ENCODE assay signal across 8 cellular contexts in the genomic region with DNA sequence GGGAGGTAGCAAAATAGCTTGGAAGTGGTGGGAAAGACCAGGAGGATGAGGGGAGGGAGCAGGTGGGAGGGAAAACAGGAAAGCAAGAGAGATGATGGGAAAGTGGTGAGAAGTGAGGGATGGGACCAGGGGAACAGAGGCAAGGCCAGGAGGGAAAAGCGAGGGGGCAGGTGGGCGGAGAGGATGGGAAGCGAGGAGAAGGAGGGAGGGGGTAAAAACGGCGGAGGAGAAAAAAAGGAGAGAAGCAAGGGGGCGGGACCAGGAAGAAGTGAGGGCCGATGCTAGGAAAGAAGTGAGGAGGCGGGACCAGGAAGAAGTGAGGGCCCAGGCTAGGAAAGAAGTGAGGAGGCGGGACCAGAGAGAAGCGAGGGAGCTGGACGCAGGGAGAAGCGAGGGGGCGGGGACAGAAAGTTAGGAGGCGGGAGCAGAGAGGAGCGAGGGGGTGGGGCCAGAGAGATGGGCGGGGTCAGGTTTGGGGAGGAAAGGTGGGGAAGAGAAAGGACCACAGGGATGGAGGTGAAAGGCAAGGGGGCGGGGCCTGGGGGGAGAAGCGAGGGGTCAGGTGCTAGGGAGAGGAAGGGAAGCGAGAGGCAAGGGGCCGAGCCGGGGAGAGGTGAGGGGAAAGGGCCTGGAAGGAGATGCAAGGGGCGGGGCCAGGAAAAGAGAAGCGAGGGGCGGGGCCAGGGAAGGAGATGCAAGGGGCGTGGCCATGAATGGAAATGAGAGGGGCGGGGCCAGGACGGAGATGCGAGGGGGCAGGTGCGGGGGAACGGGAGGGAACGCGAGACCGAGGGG. TPM values are rescaled to one million over a fixed set of nuclear protein-coding genes. Genes with fewer than 3 reads are reported as not detected.
DNase-seq lines count a peak whose midpoint lies in the region; ATAC-seq and TF ChIP-seq lines count a peak whose summit lies in the region.

No MANE protein-coding gene starts in this region.

- H3K4ac ChIP-seq in trophoblast cell (ENCODE audit: low read depth, low read length), result no peak overlapping the region

- H3K9me3 ChIP-seq in adipocyte (ENCODE audit: control insufficient read depth, low read length), result no peaks in the 10 kb centered on the region
- H3K9me3 ChIP-seq in heart right ventricle, result no peaks in the 10 kb centered on the region
- H3K9me3 ChIP-seq in trophoblast cell (ENCODE audit: insufficient read depth, low read depth, low read length), result no peaks in the 10 kb centered on the region
- H3K9me3 ChIP-seq in thyroid gland, result no peaks in the 10 kb centered on the region

- no peak for TF ChIP-seq POLR2A in thyroid gland (IDR thresholded peaks at IDR 0.05)

- 13 to 16% methylated on average over 33 of the region's 33 CpGs for WGBS in heart right ventricle, 2 donors
- WGBS in trophoblast cell (ENCODE audit: extremely low coverage, insufficient coverage, insufficient read length), result no CpG with 5 or more reads among the region's 33 CpGs
- 14 to 16% methylated on average over 27 to 33 of the region's 33 CpGs for WGBS in thyroid gland, 2 donors

- H3K27me3 ChIP-seq in adipocyte (replicated peaks; ENCODE audit: control insufficient read depth, insufficient read depth, low read length) (no peaks in the 10 kb centered on the region), heart right ventricle (no peaks in the 10 kb centered on the region), trophoblast cell (ENCODE audit: insufficient read depth, low read length) (no peaks in the 10 kb centered on the region), thyroid gland (no peaks in the 10 kb centered on the region)

- H3K4me1 ChIP-seq in adipocyte (ENCODE audit: control insufficient read depth, insufficient read depth, low read length) (peaks cover 36% of the 10 kb centered on the region), heart right ventricle (peaks cover 0 to 55% (median 35%) of the 10 kb centered on the region in 9 donors), trophoblast cell (ENCODE audit: control insufficient read depth in 1 of 2, insufficient read depth in 2 of 2, low read length in 2 of 2) (peaks cover 7 to 11% of the 10 kb centered on the region in 2 experiments), thyroid gland (peaks cover 23 to 24% of the 10 kb centered on the region in 2 donors)

- no peak overlapping the region for H2BK12ac ChIP-seq in trophoblast cell (ENCODE audit: low read length)

- H3K27ac ChIP-seq in heart right ventricle (peak overlapping the region in 9 of 10 donors; percentile 96 to 100 (median 97)), trophoblast cell (ENCODE audit: low read depth, low read length) (peak overlapping the region; percentile 98), thyroid gland (peak overlapping the region; percentile 80 to 97 (median 87))

- intact Hi-C loops in heart right ventricle (cut with DNase I) (loop anchor here in 9 of 10 donors (1.0 to 10.0 kb wide), 10 partner anchors 41 to 182 kb away; a partner anchor contains a TSS), thyroid gland (cut with DNase I) (loop anchor here (5.0 kb wide), 1 partner anchor 101 kb away; no protein-coding TSS in a partner anchor)

- H2AK5ac ChIP-seq in trophoblast cell (ENCODE audit: low read length), result no peak overlapping the region

- DNase-seq in NCI-H524 (lab: John Stamatoyannopoulos, UW), result peak; percentile 37 to 54
- no peak for DNase-seq in NCI-H524 treated with DMSO at 0.1 percent for 48 hours (lab: John Stamatoyannopoulos, UW)
- peak; percentile 73 for DNase-seq in NCI-H1092 treated with DMSO at 0.1 percent for 48 hours (lab: John Stamatoyannopoulos, UW)
- DNase-seq in T follicular helper cell (ENCODE audit: low read depth), result peak; percentile 92
- peak; percentile 99 for DNase-seq in adipocyte (ENCODE audit: low read depth)
- peak; percentile 93 to 94 for DNase-seq in heart right ventricle
- DNase-seq in trophoblast cell, result peak; percentile 96 to 97
- peak; percentile 85 to 88 for DNase-seq in thyroid gland

- H3K14ac ChIP-seq in trophoblast cell (ENCODE audit: low read length), result peak overlapping the region; percentile 23

- peak overlapping the region; percentile 43 for H3K4me2 ChIP-seq in trophoblast cell (ENCODE audit: low read length)

- no peak overlapping the region for H3K23ac ChIP-seq in trophoblast cell (ENCODE audit: low read length)

- no peak overlapping the region for H4K12ac ChIP-seq in trophoblast cell (ENCODE audit: low read depth, low read length)

- peak overlapping the region; percentile 81 for H4K8ac ChIP-seq in trophoblast cell (ENCODE audit: low read depth, low read length)

- H2BK5ac ChIP-seq in trophoblast cell (ENCODE audit: low read depth, low read length, poor library complexity), result peak overlapping the region; percentile 1

- H3K36me3 ChIP-seq in adipocyte (ENCODE audit: control insufficient read depth, insufficient read depth, low read length, severe bottlenecking), result no peaks in the 10 kb centered on the region
- no peaks in the 10 kb centered on the region for H3K36me3 ChIP-seq in heart right ventricle
- no peaks in the 10 kb centered on the region for H3K36me3 ChIP-seq in trophoblast cell (ENCODE audit: control insufficient read depth in 1 of 2, insufficient read depth in 2 of 2, low read length in 2 of 2)
- H3K36me3 ChIP-seq in thyroid gland, result no peaks in the 10 kb centered on the region

- no peak overlapping the region for H2AFZ ChIP-seq in trophoblast cell (ENCODE audit: insufficient read depth, low read length, poor library complexity)

- H2BK120ac ChIP-seq in trophoblast cell (ENCODE audit: insufficient read depth, low read length, poor library complexity), result peak overlapping the region; percentile 73

- peak overlapping the region; percentile 62 for H3K9ac ChIP-seq in adipocyte (ENCODE audit: low read length)
- no peak overlapping the region for H3K9ac ChIP-seq in trophoblast cell (ENCODE audit: low read length)

- H3K18ac ChIP-seq in trophoblast cell (ENCODE audit: low read length), result no peak overlapping the region

- ATAC-seq in heart right ventricle, result peak; percentile 82 to 89 (median 86)

- peaks cover 12% of the 10 kb centered on the region for H3K79me2 ChIP-seq in trophoblast cell (ENCODE audit: control insufficient read depth, insufficient read depth, low read length, poor library complexity)

- no peak for TF ChIP-seq CTCF in heart right ventricle (IDR thresholded peaks at IDR 0.05)
- no peak for TF ChIP-seq CTCF in thyroid gland (IDR thresholded peaks at IDR 0.05)

- H4K91ac ChIP-seq in trophoblast cell (ENCODE audit: low read depth, low read length), result peak overlapping the region; percentile 87

- peaks cover 18% of the 10 kb centered on the region for H3K79me1 ChIP-seq in trophoblast cell (ENCODE audit: low read length)

- H3K4me3 ChIP-seq in adipocyte (ENCODE audit: low read length) (peak overlapping the region; percentile 80), heart right ventricle (peak overlapping the region; percentile 69 to 100 (median 97)), trophoblast cell (ENCODE audit: low read depth, low read length) (peak overlapping the region; percentile 90), thyroid gland (replicated peaks in 1 of 3) (peak overlapping the region in 2 of 3 donors; percentile 64 to 98)

RNA-seq across cellular contexts. Expression of a gene that starts 1.0 kb away (rescaled TPM):
- total RNA-seq in heart right ventricle, result 10 to 100 TPM in 9 of 10 donors, 1 to 10 TPM in 1; 8.4 to 14.7 (median 11.5) TPM
- polyA plus RNA-seq in heart right ventricle, result 1 to 10 TPM; 4.2 to 5.1 TPM
- polyA plus RNA-seq in trophoblast cell (2013), result 31.9 and 34.4 TPM in 2 replicates
- total RNA-seq in thyroid gland, result 10 to 100 TPM; 13.9 to 20.6 (median 16.7) TPM
